In the genomic region with DNA sequence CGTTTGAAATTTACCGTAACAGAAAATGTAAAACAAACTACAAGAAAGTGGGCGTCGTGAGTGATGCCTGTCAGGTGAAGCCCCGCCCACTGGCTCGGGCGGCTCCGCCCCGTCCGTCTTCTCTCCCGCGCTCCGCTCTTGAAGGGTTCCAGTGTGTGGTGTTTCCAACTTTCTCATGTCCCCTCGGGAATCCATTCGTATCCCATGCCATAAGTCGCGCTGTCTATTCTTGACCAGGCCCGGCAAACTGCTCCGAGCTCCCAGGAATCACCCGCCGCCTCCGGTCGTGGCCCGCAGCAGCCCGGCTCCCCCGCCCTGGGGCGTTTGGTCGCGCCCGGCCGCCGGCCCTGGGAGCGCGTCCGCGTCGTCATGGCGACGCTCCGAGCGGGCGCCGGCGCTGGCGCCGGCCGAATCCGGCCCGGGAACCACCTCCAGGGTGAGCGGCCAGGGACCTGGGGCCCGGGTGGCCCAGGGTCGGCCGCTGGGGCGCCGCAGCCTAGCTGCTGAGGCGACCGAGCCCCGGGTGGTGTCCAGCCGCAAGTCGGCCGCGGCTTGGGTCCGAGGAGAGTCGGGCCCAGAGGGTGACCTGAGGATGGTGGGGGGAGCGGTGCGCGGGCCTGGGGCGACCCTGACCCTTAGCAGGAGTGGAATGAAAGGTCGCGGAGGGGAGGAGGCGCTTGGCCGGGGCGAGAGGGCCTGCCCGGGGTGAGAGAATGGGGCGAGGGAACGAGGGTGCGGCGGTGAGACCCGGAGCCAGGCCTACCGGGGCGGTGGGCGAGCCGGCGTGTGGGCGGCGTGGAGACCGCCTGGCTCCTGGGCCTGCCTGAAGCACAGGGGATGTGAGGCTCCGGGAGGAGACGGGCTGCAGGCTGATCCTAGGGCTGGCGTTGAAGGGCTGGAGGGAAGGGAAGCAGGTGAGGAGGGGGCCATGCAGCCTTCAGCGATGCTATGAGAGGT, we compare ENCODE assay signal across 8 cellular contexts. TPM values are rescaled to one million over a fixed set of nuclear protein-coding genes. Genes with fewer than 3 reads are reported as not detected.
DNase-seq lines count a peak whose midpoint lies in the region; ATAC-seq, FAIRE-seq and TF ChIP-seq lines count a peak whose summit lies in the region.

A gene (plus strand): TSS at position 375 of the 957 bp plus-strand sequence. CDS start 1,683 bp downstream, outside the sequence.

- CTCF ChIA-PET in activated CD8-positive, alpha-beta T cell treated with anti-CD3 and anti-CD28 coated beads for 36 hours (lab: Charles Lee): interaction anchor here (2.1 kb wide), 1 partner anchor 11 kb away, joined by 6 read pairs; no protein-coding TSS in a partner anchor
- CTCF ChIA-PET in endothelial cell of umbilical vein (lab: Charles Lee): no interaction called here

- H3K27me3 ChIP-seq in endothelial cell of umbilical vein (ENCODE audit: control insufficient read depth in 2 of 2, insufficient read depth in 2 of 2, low read length in 2 of 2): peaks cover 8 to 22% of the 10 kb centered on the region in 2 experiments

- H3K4me3 ChIP-seq in HFF-Myc (replicated peaks; ENCODE audit: low read depth, low read length): peak within 1 kb of the TSS; percentile 31
- H3K4me3 ChIP-seq in endothelial cell of umbilical vein (replicated peaks in 1 of 3; ENCODE audit: insufficient read depth in 1 of 3, low read depth in 1 of 3, low read length in 3 of 3): peak within 1 kb of the TSS; percentile 38 to 56 (median 38)
- H3K4me3 ChIP-seq in mesodermal cell (ENCODE audit: extremely low read depth, insufficient read depth, low read length, poor library complexity, severe bottlenecking): peak within 1 kb of the TSS; percentile 58

- peak within 1 kb of the TSS; percentile 74 for H3K9ac ChIP-seq in endothelial cell of umbilical vein (replicated peaks; ENCODE audit: extremely low read depth, insufficient read depth, low read length)

- BruUV-seq in endothelial cell of umbilical vein (replicated peaks; lab: Mats Ljungman, UMichigan): no TSS peak

- WGBS in mesodermal cell (ENCODE audit: insufficient coverage in 2 of 2), 2 experiments: 1% methylated on average over 52 to 72 of the region's 91 CpGs

- no peaks in the 10 kb centered on the region for H3K36me3 Mint-ChIP-seq in activated CD8-positive, alpha-beta T cell treated with anti-CD3 and anti-CD28 coated beads for 36 hours (ENCODE audit: low read depth)

- H4K20me1 ChIP-seq in endothelial cell of umbilical vein (replicated peaks; ENCODE audit: control insufficient read depth, extremely low read depth, insufficient read depth, low read length): no peaks in the 10 kb centered on the region

- H3K4me2 ChIP-seq in endothelial cell of umbilical vein (ENCODE audit: insufficient read depth, low read length): peak within 1 kb of the TSS; percentile 77

- peak; percentile 87 for FAIRE-seq in endothelial cell of umbilical vein (lab: Jason Lieb, UNC)

- POLR2A ChIA-PET in activated CD8-positive, alpha-beta T cell treated with anti-CD3 and anti-CD28 coated beads for 36 hours (lab: Charles Lee): interaction anchor here (0.8 kb wide), 1 partner anchor 419 kb away, joined by 3 read pairs; no protein-coding TSS in a partner anchor
- POLR2A ChIA-PET in endothelial cell of umbilical vein (lab: Charles Lee): no interaction called here

- H2AFZ ChIP-seq in endothelial cell of umbilical vein (ENCODE audit: low read depth, low read length): peak within 1 kb of the TSS; percentile 96

- H3K79me2 ChIP-seq in endothelial cell of umbilical vein (ENCODE audit: control insufficient read depth, insufficient read depth, low read length): no peaks in the 10 kb centered on the region

- DNase-seq in GM03348 (ENCODE audit: low spot score): peak; percentile 92
- DNase-seq in HFF-Myc (ENCODE audit: extremely low read depth, low read depth): peak; percentile 10
- DNase-seq in NCI-H187 (lab: John Stamatoyannopoulos, UW): peak; percentile 57 to 61
- peak; percentile 78 for DNase-seq in activated CD8-positive, alpha-beta T cell treated with anti-CD3 and anti-CD28 coated beads for 36 hours
- DNase-seq in endothelial cell of umbilical vein (ENCODE audit: low read depth, low spot score): peak; percentile 78
- DNase-seq in stimulated activated CD8-positive, alpha-beta memory T cell treated with anti-CD3 and anti-CD28 coated beads, Interleukin-15, amount 100 ng/mL, for 24 hours (ENCODE audit: low read depth): peak; percentile 11
- DNase-seq in central memory CD4-positive, alpha-beta T cell: no peak

- no peaks in the 10 kb centered on the region for H3K9me1 ChIP-seq in endothelial cell of umbilical vein (replicated peaks; ENCODE audit: control insufficient read depth, extremely low read depth, insufficient read depth, low read length)

- H3K27me3 Mint-ChIP-seq in activated CD8-positive, alpha-beta T cell treated with anti-CD3 and anti-CD28 coated beads for 36 hours: peaks cover 45% of the 10 kb centered on the region

- H3K27ac Mint-ChIP-seq in activated CD8-positive, alpha-beta T cell treated with anti-CD3 and anti-CD28 coated beads for 36 hours: no peak within 1 kb of the TSS

- TF ChIP-seq CTCF in HFF-Myc (IDR thresholded peaks at IDR 0.05; ENCODE audit: low read depth, low read length, missing control alignments): no peak
- TF ChIP-seq CTCF in activated CD8-positive, alpha-beta T cell treated with anti-CD3 and anti-CD28 coated beads for 36 hours (IDR thresholded peaks at IDR 0.05): no peak
- no peak for TF ChIP-seq CTCF in endothelial cell of umbilical vein (IDR thresholded peaks at IDR 0.05; ENCODE audit: extremely low read depth in 1 of 2, insufficient read depth in 1 of 2, low read depth in 1 of 2, low read length in 2 of 2)

- TF ChIP-seq POLR2A in endothelial cell of umbilical vein (IDR thresholded peaks at IDR 0.05; ENCODE audit: low read depth, low read length): no peak

- no peaks in the 10 kb centered on the region for H3K36me3 ChIP-seq in endothelial cell of umbilical vein (ENCODE audit: control insufficient read depth in 2 of 2, extremely low read depth in 1 of 2, insufficient read depth in 2 of 2, low read length in 2 of 2)
- H3K36me3 ChIP-seq in mesodermal cell (ENCODE audit: control insufficient read depth, insufficient read depth, low read length): no peaks in the 10 kb centered on the region

- H3K4me3 Mint-ChIP-seq in activated CD8-positive, alpha-beta T cell treated with anti-CD3 and anti-CD28 coated beads for 36 hours: peak within 1 kb of the TSS; percentile 65

- H3K9me3 ChIP-seq in endothelial cell of umbilical vein (replicated peaks; ENCODE audit: control insufficient read depth, insufficient read depth, low read length): no peaks in the 10 kb centered on the region
- peaks cover 4% of the 10 kb centered on the region for H3K9me3 ChIP-seq in mesodermal cell (ENCODE audit: control insufficient read depth, low read length)

- peaks cover 8% of the 10 kb centered on the region for H3K4me1 Mint-ChIP-seq in activated CD8-positive, alpha-beta T cell treated with anti-CD3 and anti-CD28 coated beads for 36 hours (ENCODE audit: low read depth)

- dilution Hi-C loops in endothelial cell of umbilical vein (cut with MboI; ENCODE audit: extremely low pct_ligation_motif_present, low sequenced_read_pairs): no loop called here

- H3K27ac ChIP-seq in endothelial cell of umbilical vein (ENCODE audit: insufficient read depth, low read depth, low read length): peak within 1 kb of the TSS; percentile 28
- H3K27ac ChIP-seq in mesodermal cell (ENCODE audit: low read depth, low read length, severe bottlenecking): peak within 1 kb of the TSS; percentile 99

- no peaks in the 10 kb centered on the region for H3K9me3 Mint-ChIP-seq in activated CD8-positive, alpha-beta T cell treated with anti-CD3 and anti-CD28 coated beads for 36 hours

- peaks cover 4% of the 10 kb centered on the region for H3K4me1 ChIP-seq in endothelial cell of umbilical vein (ENCODE audit: control insufficient read depth, extremely low read depth, insufficient read depth, low read length)
- peaks cover 8% of the 10 kb centered on the region for H3K4me1 ChIP-seq in mesodermal cell (ENCODE audit: control insufficient read depth, insufficient read depth, low read length, poor library complexity, severe bottlenecking)

- intact Hi-C loops in activated CD8-positive, alpha-beta T cell treated with anti-CD3 and anti-CD28 coated beads for 36 hours (cut with micrococcal nuclease): no loop called here
- intact Hi-C loops in endothelial cell of umbilical vein (cut with micrococcal nuclease): no loop called here

- peak; percentile 95 for ATAC-seq in activated CD8-positive, alpha-beta T cell treated with anti-CD3 and anti-CD28 coated beads for 36 hours

TF ChIP-seq in endothelial cell of umbilical vein, 7 proteins besides CTCF, POLR2A, EP300 and RAD21:
- TF ChIP-seq MYC (IDR thresholded peaks at IDR 0.05; ENCODE audit: low read depth, low read length) (no peak), EZH2 (IDR thresholded peaks at IDR 0.05; ENCODE audit: borderline replicate concordance, low read depth, low read length, severe bottlenecking) (peak; percentile 33)

RNA-seq across cellular contexts. Expression of the gene that starts here (rescaled TPM):
- total RNA-seq in activated CD8-positive, alpha-beta T cell treated with anti-CD3 and anti-CD28 coated beads for 36 hours: not detected
- total RNA-seq in endothelial cell of umbilical vein: not detected in 2 replicates
- 0.05 and 0.06 TPM in 2 replicates for polyA plus RNA-seq in endothelial cell of umbilical vein
- polyA plus RNA-seq in endothelial cell of umbilical vein (2011; cell fraction: cytosol; rRNA removed): 0.01 and 0.03 TPM in 2 replicates
- 0.18 TPM in 1 of 2 replicates, not detected in the other for polyA plus RNA-seq in endothelial cell of umbilical vein (2011; cell fraction: nucleus; rRNA removed)
- 0.25 TPM in 1 of 2 replicates, not detected in the other for polyA plus RNA-seq in endothelial cell of umbilical vein (2012)
- 0.11 TPM in 1 of 2 replicates, not detected in the other for polyA minus RNA-seq in endothelial cell of umbilical vein
- polyA minus RNA-seq in endothelial cell of umbilical vein (2011; cell fraction: cytosol; rRNA and poly(A)+ RNA removed): not detected
- not detected in 2 replicates for polyA minus RNA-seq in endothelial cell of umbilical vein (2011; cell fraction: nucleus; rRNA and poly(A)+ RNA removed)
- polyA plus RNA-seq in mesodermal cell (2013, experiment 1 of 2): 3.6 TPM
- polyA plus RNA-seq in mesodermal cell (2013, experiment 2 of 2): 3.2 TPM

Comparison
In these comparisons a context has a peak if more than half of its experiments do, and no peak if none do; other contexts are left out.
1. Peak in DNase-seq and ATAC-seq in activated CD8-positive, alpha-beta T cell treated with anti-CD3 and anti-CD28 coated beads for 36 hours; RNA of the gene not detected or under 1 TPM.
2. Peak in DNase-seq, H3K4me3 ChIP-seq, H3K27ac ChIP-seq, H3K9ac ChIP-seq and H3K4me2 ChIP-seq in endothelial cell of umbilical vein; RNA of the gene not detected or under 1 TPM.